Comparison of ENCODE assay signal across 9 cellular contexts in genomic region chr2:134160793-134161504, GRCh38.
A peak's percentile ranks its signal among the peaks of the same experiment; 100 is the strongest.
DNase-seq lines count a peak whose midpoint lies in the region; ATAC-seq, FAIRE-seq and TF ChIP-seq lines count a peak whose summit lies in the region.
"Had no signal": no experiment of that assay in that cellular context is flagged by ENCODE, and none has a peak within 500 bp of the region (broad histone marks: within the 10 kb centered on the region; RNA-seq: fewer than 3 reads in every experiment).

No MANE protein-coding gene starts in this region.

- H3K27ac ChIP-seq in DND-41 (ENCODE audit: low read length), result no peak overlapping the region
- H3K27ac ChIP-seq in coronary artery, result no peak overlapping the region
- H3K27ac ChIP-seq in kidney (ENCODE audit: low read depth in 2 of 2, low read length in 2 of 2), result no peak overlapping the region

- H3K36me3 ChIP-seq in DND-41 (ENCODE audit: insufficient read depth, low read length) (peaks cover 3% of the 10 kb centered on the region; the same call in 1 of the 2 replicates), kidney (ENCODE audit: control insufficient read depth in 1 of 2, insufficient read depth in 2 of 2, low read length in 2 of 2) (no peaks in the 10 kb centered on the region)

- no peaks in the 10 kb centered on the region for H3K9me3 Mint-ChIP-seq in nephron progenitor cell

- TF ChIP-seq CTCF in DND-41 (IDR thresholded peaks at IDR 0.05; ENCODE audit: borderline replicate concordance, extremely low read depth, low read length, poor library complexity, severe bottlenecking) (no peak), nephron progenitor cell (IDR thresholded peaks at IDR 0.05) (no peak), coronary artery (IDR thresholded peaks at IDR 0.05) (no peak), kidney (IDR thresholded peaks at IDR 0.05; ENCODE audit: borderline replicate concordance, extremely low read depth, insufficient read depth) (no peak)

- ATAC-seq in DND-41 (ENCODE audit: insufficient read depth, low read depth), result peak; percentile 11; the same call in 1 of the 3 replicates

- no peak overlapping the region for H2AFZ ChIP-seq in DND-41 (ENCODE audit: low read depth, low read length)

- peaks cover 29% of the 10 kb centered on the region for H3K36me3 Mint-ChIP-seq in nephron progenitor cell (ENCODE audit: low read depth)

- no peak overlapping the region for H3K4me2 ChIP-seq in DND-41 (ENCODE audit: insufficient read depth, low read length)

- H3K27me3 ChIP-seq in DND-41 (ENCODE audit: insufficient read depth, low read length, poor library complexity), result no peaks in the 10 kb centered on the region

- H3K9ac ChIP-seq in DND-41 (ENCODE audit: low read depth, low read length) (no peak overlapping the region), kidney (ENCODE audit: low read length in 2 of 2) (no peak overlapping the region)

- peaks cover 95% of the 10 kb centered on the region for H3K79me2 ChIP-seq in DND-41 (ENCODE audit: insufficient read depth, low read length)

- DNase-seq in DND-41 (no peak), NCI-H82 treated with DMSO at 0.1 percent for 48 hours (lab: John Stamatoyannopoulos, UW; ENCODE audit: unreplicated experiment) (peak; percentile 89), fibroblast of gingiva (ENCODE audit: low read depth) (peak; percentile 21), nephron progenitor cell (peak; percentile 9), iPS-NIHi7 (ENCODE audit: extremely low spot score) (no peak), coronary artery (ENCODE audit: low spot score) (no peak), kidney (no peak), GOT3 (lab: John Stamatoyannopoulos, UW) (no peak)

- no peak overlapping the region for H3K4me3 ChIP-seq in DND-41 (ENCODE audit: low read depth in 1 of 2, low read length in 2 of 2)
- H3K4me3 ChIP-seq in coronary artery, result no peak overlapping the region
- no peak overlapping the region for H3K4me3 ChIP-seq in kidney (ENCODE audit: low read length in 2 of 2)

- peaks cover 76% of the 10 kb centered on the region for H4K20me1 ChIP-seq in DND-41 (ENCODE audit: insufficient read depth, low read length)

- FAIRE-seq in kidney (lab: Jason Lieb, UNC), result no peak
- FAIRE-seq: G401.6 had no signal

- H3K4me1 Mint-ChIP-seq in nephron progenitor cell, result peaks cover 44% of the 10 kb centered on the region

- H3K27me3 Mint-ChIP-seq in nephron progenitor cell (ENCODE audit: low read depth, poor library complexity), result no peaks in the 10 kb centered on the region

- H3K4me1 ChIP-seq in DND-41 (ENCODE audit: insufficient read depth, low read length), result no peaks in the 10 kb centered on the region
- peaks cover 0 to 5% of the 10 kb centered on the region in 2 donors for H3K4me1 ChIP-seq in kidney (ENCODE audit: control insufficient read depth in 1 of 2, insufficient read depth in 1 of 2, low read depth in 1 of 2, low read length in 2 of 2)

- intact Hi-C loops in kidney (cut with DNase I), result no loop called here

- peak overlapping the region; percentile 87 for H3K27ac Mint-ChIP-seq in nephron progenitor cell

- no peaks in the 10 kb centered on the region for H3K9me3 ChIP-seq in DND-41 (ENCODE audit: insufficient read depth, low read length, severe bottlenecking)
- no peaks in the 10 kb centered on the region for H3K9me3 ChIP-seq in kidney (ENCODE audit: control insufficient read depth in 1 of 2, low read length in 2 of 2)

- peak overlapping the region; percentile 24 for H3K4me3 Mint-ChIP-seq in nephron progenitor cell

Comparison
In these comparisons a context has a peak if more than half of its experiments do, and no peak if none do; other contexts are left out.
1. DNase-seq: peak in NCI-H82 treated with DMSO at 0.1 percent for 48 hours (single experiment), fibroblast of gingiva (single experiment) and nephron progenitor cell (single experiment); none in DND-41 (single experiment), iPS-NIHi7 (single experiment), coronary artery (single experiment), kidney (single experiment) and GOT3 (single experiment).